1 cellular context compared by ENCODE assay signal in genomic region chr11:46987183-46987582, GRCh38.
TF ChIP-seq lines count a peak whose summit lies in the region.

No MANE protein-coding gene starts in this region.

TF ChIP-seq in SK-N-SH, 30 proteins besides CTCF, POLR2A, EP300 and RAD21 (continued from another document):
- TF ChIP-seq USF1 (IDR thresholded peaks at IDR 0.05; ENCODE audit: borderline replicate concordance, low read depth), result no peak
- TF ChIP-seq, protein P1, sequence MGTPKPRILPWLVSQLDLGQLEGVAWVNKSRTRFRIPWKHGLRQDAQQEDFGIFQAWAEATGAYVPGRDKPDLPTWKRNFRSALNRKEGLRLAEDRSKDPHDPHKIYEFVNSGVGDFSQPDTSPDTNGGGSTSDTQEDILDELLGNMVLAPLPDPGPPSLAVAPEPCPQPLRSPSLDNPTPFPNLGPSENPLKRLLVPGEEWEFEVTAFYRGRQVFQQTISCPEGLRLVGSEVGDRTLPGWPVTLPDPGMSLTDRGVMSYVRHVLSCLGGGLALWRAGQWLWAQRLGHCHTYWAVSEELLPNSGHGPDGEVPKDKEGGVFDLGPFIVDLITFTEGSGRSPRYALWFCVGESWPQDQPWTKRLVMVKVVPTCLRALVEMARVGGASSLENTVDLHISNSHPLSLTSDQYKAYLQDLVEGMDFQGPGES (IDR thresholded peaks at IDR 0.05; ENCODE audit: low read depth, low read length), result no peak
- TF ChIP-seq RCOR1 (IDR thresholded peaks at IDR 0.05; ENCODE audit: low read length), result no peak
- TF ChIP-seq JUND (IDR thresholded peaks at IDR 0.05), result no peak
- no peak for TF ChIP-seq NRF1 (IDR thresholded peaks at IDR 0.05; ENCODE audit: low read depth, low read length)
